9 cellular contexts compared by ENCODE assay signal in genomic region chr16:69443809-69444611, GRCh38. TPM values are rescaled to one million over a fixed set of nuclear protein-coding genes. Genes with fewer than 3 reads are reported as not detected.
DNase-seq lines count a peak whose midpoint lies in the region; ATAC-seq and TF ChIP-seq lines count a peak whose summit lies in the region.
"Had no signal": no experiment of that assay in that cellular context is flagged by ENCODE, and none has a peak within 500 bp of the region (broad histone marks: within the 10 kb centered on the region; RNA-seq: fewer than 3 reads in every experiment).

No MANE protein-coding gene starts in this region.

- no peaks in the 10 kb centered on the region; the same call in 1 of the 2 replicates for H4K20me1 ChIP-seq in DOHH2 (ENCODE audit: control insufficient read depth, insufficient read depth, low read depth, low read length)

- H3K4me1 ChIP-seq in DOHH2 (ENCODE audit: control insufficient read depth, low read length) (peaks cover 19% of the 10 kb centered on the region), SJSA1 (replicated peaks) (peaks cover 23% of the 10 kb centered on the region), mucosa of descending colon (ENCODE audit: low read depth) (peaks cover 16% of the 10 kb centered on the region)

- H3K4me3 ChIP-seq in DOHH2 (ENCODE audit: low read length), result no peak overlapping the region
- peak overlapping the region; percentile 16; the same call in 1 of the 2 replicates for H3K4me3 ChIP-seq in SJSA1
- peak overlapping the region; percentile 57 for H3K4me3 ChIP-seq in coronary artery
- no peak overlapping the region for H3K4me3 ChIP-seq in mucosa of descending colon

- H3K27ac ChIP-seq in DOHH2 (ENCODE audit: low read depth, low read length) (no peak overlapping the region), SJSA1 (peak overlapping the region; percentile 63), coronary artery (peak overlapping the region; percentile 49 to 79)
- H3K27ac ChIP-seq: HL-60 had no signal

- H3K9me2 ChIP-seq in DOHH2 (replicated peaks; ENCODE audit: control insufficient read depth, low read length), result no peaks in the 10 kb centered on the region

- H3K4me2 ChIP-seq in DOHH2 (ENCODE audit: low read length), result peak overlapping the region; percentile 16; the same call in 1 of the 2 replicates

- TF ChIP-seq CTCF in DOHH2 (IDR thresholded peaks at IDR 0.05; ENCODE audit: low read depth, low read length, poor library complexity, severe bottlenecking) (no peak), coronary artery (IDR thresholded peaks at IDR 0.05) (no peak), mucosa of descending colon (IDR thresholded peaks at IDR 0.05) (no peak)

- H3K36me3 ChIP-seq in DOHH2 (ENCODE audit: control insufficient read depth, low read length), result peaks cover 54% of the 10 kb centered on the region
- peaks cover 32% of the 10 kb centered on the region for H3K36me3 ChIP-seq in SJSA1
- no peaks in the 10 kb centered on the region for H3K36me3 ChIP-seq in mucosa of descending colon (ENCODE audit: low read depth)

- no peaks in the 10 kb centered on the region for H3K9me3 ChIP-seq in DOHH2 (ENCODE audit: control insufficient read depth, insufficient read depth, low read length)
- no peaks in the 10 kb centered on the region for H3K9me3 ChIP-seq in SJSA1 (replicated peaks)
- no peaks in the 10 kb centered on the region for H3K9me3 ChIP-seq in mucosa of descending colon

- H3K27me3 ChIP-seq in DOHH2 (ENCODE audit: control insufficient read depth, low read length) (no peaks in the 10 kb centered on the region), SJSA1 (replicated peaks) (no peaks in the 10 kb centered on the region)

- DNase-seq in SJSA1 (ENCODE audit: low read depth in 1 of 2, low spot score in 2 of 2), result peak in 1 of 2 experiments; percentile 65
- no peak for DNase-seq in coronary artery (ENCODE audit: low spot score)
- peak in 1 of 3 donors; percentile 44 for DNase-seq in mucosa of descending colon
- DNase-seq in 8988T, result no peak
- no peak for DNase-seq in NCI-H187 (lab: John Stamatoyannopoulos, UW)

- H3K79me2 ChIP-seq in DOHH2 (ENCODE audit: control insufficient read depth, low read length), result peaks cover 72% of the 10 kb centered on the region

- intact Hi-C loops in mucosa of descending colon (cut with DNase I, micrococcal nuclease), result no loop called here

- ATAC-seq in mucosa of descending colon (peak; percentile 68), HG03571 (IDR thresholded peaks at IDR 0.05; ENCODE audit: unreplicated experiment) (no peak), GM18909 (IDR thresholded peaks at IDR 0.05; ENCODE audit: poor library complexity, unreplicated experiment) (no peak)

- H3F3A ChIP-seq in DOHH2 (ENCODE audit: control insufficient read depth, insufficient read depth), result no peaks in the 10 kb centered on the region

RNA-seq across cellular contexts. Expression of gene CYB5B, which starts 19.6 kb away (rescaled TPM):
- total RNA-seq in SJSA1 (2014; rRNA removed; shearing (Covaris generic)), result 58.3 and 102 TPM in 2 replicates
- 100 to 1,000 TPM; 121 to 187 (median 159) TPM for total RNA-seq in mucosa of descending colon

RNA-seq across cellular contexts. Expression of gene TERF2, which starts 58.2 kb away (rescaled TPM):
- 7.5 and 7.7 TPM in 2 replicates for total RNA-seq in SJSA1 (2014; rRNA removed; shearing (Covaris generic))
- 10 to 100 TPM; 27.4 to 45.4 (median 35.1) TPM for total RNA-seq in mucosa of descending colon

Comparison
In these comparisons a context has a peak if more than half of its experiments do, and no peak if none do; other contexts are left out.
1. H3K4me3 ChIP-seq: peak in SJSA1 (single experiment) and coronary artery (single experiment); none in DOHH2 (single experiment) and mucosa of descending colon (single experiment).